Comparison of ENCODE assay signal across 9 cellular contexts in the genomic region with DNA sequence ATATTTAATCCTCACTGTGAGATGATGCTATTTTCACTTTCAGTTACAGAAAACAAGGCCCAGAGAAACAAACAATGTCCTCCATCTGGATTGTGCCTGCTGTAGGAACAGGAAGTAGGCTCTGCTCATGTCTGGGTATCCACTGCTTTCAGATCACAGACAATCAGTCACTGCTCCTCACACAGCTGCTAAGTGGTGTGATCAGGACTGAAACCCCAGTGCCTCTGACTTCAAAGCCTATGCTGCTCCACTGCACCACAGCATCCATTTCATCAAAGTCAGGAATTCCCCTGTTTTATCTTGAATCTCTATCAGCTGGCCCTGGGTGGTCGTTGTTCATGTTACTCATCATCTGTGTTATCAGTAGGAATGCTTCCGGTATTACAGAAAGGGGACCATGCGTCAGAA.
DNase-seq lines count a peak whose midpoint lies in the region; ATAC-seq lines count a peak whose summit lies in the region.
"Had no signal": no experiment of that assay in that cellular context is flagged by ENCODE, and none has a peak within 500 bp of the region (broad histone marks: within the 10 kb centered on the region; RNA-seq: fewer than 3 reads in every experiment).

No MANE protein-coding gene starts in this region.

- peak overlapping the region; percentile 22 for H3K27ac ChIP-seq in BLaER1

- H3K4me3 Mint-ChIP-seq in activated naive CD8-positive, alpha-beta T cell treated with anti-CD3 and anti-CD28 coated beads, Interleukin-2, amount 10 ng/mL, durations not matched to agents 7 days and 5 days, result peak overlapping the region; percentile 26
- H3K4me3 Mint-ChIP-seq: brain had no signal

- peaks cover 27% of the 10 kb centered on the region for H3K9me3 ChIP-seq in BLaER1

- no peaks in the 10 kb centered on the region for H4K20me1 ChIP-seq in BLaER1

- H3K4me3 ChIP-seq in BLaER1, result no peak overlapping the region

- no peaks in the 10 kb centered on the region for H3K27me3 Mint-ChIP-seq in activated naive CD8-positive, alpha-beta T cell treated with anti-CD3 and anti-CD28 coated beads, Interleukin-2, amount 10 ng/mL, durations not matched to agents 7 days and 5 days
- H3K27me3 Mint-ChIP-seq: brain had no signal

- ATAC-seq in GM19467 (IDR thresholded peaks at IDR 0.05; ENCODE audit: unreplicated experiment), result peak; percentile 88
- ATAC-seq in HG03565 (IDR thresholded peaks at IDR 0.05; ENCODE audit: unreplicated experiment), result peak; percentile 96
- peak; percentile 94 for ATAC-seq in activated naive CD8-positive, alpha-beta T cell treated with anti-CD3 and anti-CD28 coated beads, Interleukin-2, amount 10 ng/mL, durations not matched to agents 7 days and 5 days (ENCODE audit: low read depth)
- no peak for ATAC-seq in esophagus mucosa

- no peaks in the 10 kb centered on the region for H3K36me3 ChIP-seq in BLaER1

- H3K36me3 Mint-ChIP-seq in activated naive CD8-positive, alpha-beta T cell treated with anti-CD3 and anti-CD28 coated beads, Interleukin-2, amount 10 ng/mL, durations not matched to agents 7 days and 5 days, result peaks cover 12% of the 10 kb centered on the region
- H3K36me3 Mint-ChIP-seq: brain had no signal

- no peak for DNase-seq in activated naive CD8-positive, alpha-beta T cell treated with anti-CD3 and anti-CD28 coated beads, Interleukin-2, amount 10 ng/mL, durations not matched to agents 7 days and 5 days
- peak; percentile 4 to 21 for DNase-seq in stimulated activated CD8-positive, alpha-beta memory T cell treated with anti-CD3 and anti-CD28 coated beads, Interleukin-7, amount 100 ng/mL, for 4 hours (ENCODE audit: low read depth in 2 of 2)
- DNase-seq in NCI-H2107 (lab: John Stamatoyannopoulos, UW) (no peak), C1 segment of cervical spinal cord (lab: John Stamatoyannopoulos, UW) (no peak)

- peaks cover 20% of the 10 kb centered on the region for H3K4me1 ChIP-seq in BLaER1

- POLR2A ChIA-PET in activated naive CD8-positive, alpha-beta T cell treated with anti-CD3 and anti-CD28 coated beads, Interleukin-2, amount 10 ng/mL, durations not matched to agents 7 days and 5 days (lab: Charles Lee), result no interaction called here

- peaks cover 16% of the 10 kb centered on the region for H3K4me1 Mint-ChIP-seq in activated naive CD8-positive, alpha-beta T cell treated with anti-CD3 and anti-CD28 coated beads, Interleukin-2, amount 10 ng/mL, durations not matched to agents 7 days and 5 days

- no peaks in the 10 kb centered on the region for H3K27me3 ChIP-seq in BLaER1

- peak overlapping the region; percentile 52 for H3K27ac Mint-ChIP-seq in activated naive CD8-positive, alpha-beta T cell treated with anti-CD3 and anti-CD28 coated beads, Interleukin-2, amount 10 ng/mL, durations not matched to agents 7 days and 5 days

- H3K9ac ChIP-seq in BLaER1, result no peak overlapping the region

- peak overlapping the region; percentile 39 for H3K4me2 ChIP-seq in BLaER1

- peaks cover 9% of the 10 kb centered on the region for H3K9me3 Mint-ChIP-seq in activated naive CD8-positive, alpha-beta T cell treated with anti-CD3 and anti-CD28 coated beads, Interleukin-2, amount 10 ng/mL, durations not matched to agents 7 days and 5 days

Comparison
In these comparisons a context has a peak if more than half of its experiments do, and no peak if none do; other contexts are left out.
1. DNase-seq: peak in stimulated activated CD8-positive, alpha-beta memory T cell treated with anti-CD3 and anti-CD28 coated beads, Interleukin-7, amount 100 ng/mL, for 4 hours (2 of 2); none in activated naive CD8-positive, alpha-beta T cell treated with anti-CD3 and anti-CD28 coated beads, Interleukin-2, amount 10 ng/mL, durations not matched to agents 7 days and 5 days (single experiment), NCI-H2107 (single experiment) and C1 segment of cervical spinal cord (0 of 14).